ENCODE assay signal across 8 cellular contexts in genomic region chr3:13016083-13016725, GRCh38. TPM values are rescaled to one million over a fixed set of nuclear protein-coding genes. Genes with fewer than 3 reads are reported as not detected.
A peak's percentile ranks its signal among the peaks of the same experiment; 100 is the strongest.
DNase-seq lines count a peak whose midpoint lies in the region; ATAC-seq and TF ChIP-seq lines count a peak whose summit lies in the region.

No MANE protein-coding gene starts in this region.

- no peak for TF ChIP-seq CTCF in endothelial cell (IDR thresholded peaks at IDR 0.05; ENCODE audit: unreplicated experiment)
- no peak for TF ChIP-seq CTCF in sigmoid colon (IDR thresholded peaks at IDR 0.05)

- no peaks in the 10 kb centered on the region for H3K9me3 ChIP-seq in CD4-positive, alpha-beta memory T cell (ENCODE audit: control insufficient read depth in 1 of 2, low read length in 2 of 2)
- H3K9me3 ChIP-seq in sigmoid colon = no peaks in the 10 kb centered on the region

- ATAC-seq in GM19397 (IDR thresholded peaks at IDR 0.05; ENCODE audit: unreplicated experiment) (peak; percentile 28), HG03520 (IDR thresholded peaks at IDR 0.05; ENCODE audit: unreplicated experiment) (peak; percentile 25), HG03378 (IDR thresholded peaks at IDR 0.05; ENCODE audit: unreplicated experiment) (no peak)

- no peaks in the 10 kb centered on the region for H3K36me3 ChIP-seq in CD4-positive, alpha-beta memory T cell (ENCODE audit: insufficient read depth, low read length)
- H3K36me3 ChIP-seq in sigmoid colon = no peaks in the 10 kb centered on the region

- peaks cover 56% of the 10 kb centered on the region for H3K4me1 ChIP-seq in CD4-positive, alpha-beta memory T cell (ENCODE audit: insufficient read depth, low read length)
- H3K4me1 ChIP-seq in sigmoid colon = peaks cover 0 to 31% (median 15%) of the 10 kb centered on the region in 4 donors

- H3K4me1 Mint-ChIP-seq in CD4-positive, alpha-beta memory T cell = peaks cover 40 to 60% (median 46%) of the 10 kb centered on the region in 4 donors
- H3K4me1 Mint-ChIP-seq in endothelial cell (ENCODE audit: unreplicated experiment) = peaks cover 16% of the 10 kb centered on the region

- TF ChIP-seq POLR2A in sigmoid colon (IDR thresholded peaks at IDR 0.05) = peak in 1 of 2 donors; percentile 10

- no peak for TF ChIP-seq EP300 in sigmoid colon (IDR thresholded peaks at IDR 0.05)

- peaks cover 0 to 13% of the 10 kb centered on the region in 2 donors for H3K36me3 Mint-ChIP-seq in CD4-positive, alpha-beta memory T cell
- H3K36me3 Mint-ChIP-seq in endothelial cell (ENCODE audit: low read depth, unreplicated experiment) = peaks cover 14% of the 10 kb centered on the region

- H3K27me3 Mint-ChIP-seq in CD4-positive, alpha-beta memory T cell = no peaks in the 10 kb centered on the region
- peaks cover 22% of the 10 kb centered on the region for H3K27me3 Mint-ChIP-seq in endothelial cell (ENCODE audit: unreplicated experiment)

- peak overlapping the region; percentile 63 to 70 for H3K4me3 ChIP-seq in CD4-positive, alpha-beta memory T cell (ENCODE audit: low read length in 2 of 2)
- peak overlapping the region in 2 of 4 donors; percentile 8 to 22 for H3K4me3 ChIP-seq in sigmoid colon

- intact Hi-C loops in CD4-positive, alpha-beta memory T cell (cut with micrococcal nuclease) = loop anchor here (1.0 to 10.0 kb wide), 3 partner anchors 22 to 639 kb away; no protein-coding TSS in a partner anchor
- intact Hi-C loops in sigmoid colon (cut with DNase I) = no loop called here

- H3K9me3 Mint-ChIP-seq in CD4-positive, alpha-beta memory T cell = no peaks in the 10 kb centered on the region
- peaks cover 3% of the 10 kb centered on the region for H3K9me3 Mint-ChIP-seq in endothelial cell (ENCODE audit: unreplicated experiment)

- H3K27ac ChIP-seq in CD4-positive, alpha-beta memory T cell (ENCODE audit: low read depth, low read length) = peak overlapping the region; percentile 99
- H3K27ac ChIP-seq in sigmoid colon = peak overlapping the region; percentile 63 to 72 (median 66)

- H3K4me3 Mint-ChIP-seq in CD4-positive, alpha-beta memory T cell = peak overlapping the region; percentile 79 to 95 (median 92)
- peak overlapping the region; percentile 14 for H3K4me3 Mint-ChIP-seq in endothelial cell (ENCODE audit: unreplicated experiment)

- DNase-seq in CD4-positive, alpha-beta memory T cell = peak; percentile 56 to 77 (median 67)
- DNase-seq in UCSD-AML1 (lab: John Stamatoyannopoulos, UW; ENCODE audit: unreplicated experiment) = peak; percentile 45
- DNase-seq in endothelial cell (ENCODE audit: low spot score) = no peak
- DNase-seq in sigmoid colon = peak; percentile 81
- DNase-seq in NCI-H128 (lab: John Stamatoyannopoulos, UW; ENCODE audit: unreplicated experiment) = no peak

- WGBS in sigmoid colon, 2 donors = 15 to 17% methylated on average over 18 of the region's 18 CpGs

- POLR2A ChIA-PET in CD4-positive, alpha-beta memory T cell (lab: Charles Lee; ENCODE audit: partially characterized antibody) = interaction anchor here (0.9 to 13.5 kb wide), 14 partner anchors 11 to 875 kb away, joined by 3 to 171 read pairs (median 4); no protein-coding TSS in a partner anchor

- peak overlapping the region; percentile 90 to 100 (median 100) for H3K27ac Mint-ChIP-seq in CD4-positive, alpha-beta memory T cell
- no peak overlapping the region for H3K27ac Mint-ChIP-seq in endothelial cell (ENCODE audit: unreplicated experiment)

- CTCF ChIA-PET in CD4-positive, alpha-beta memory T cell (lab: Charles Lee; ENCODE audit: partially characterized antibody) = interaction anchor here (0.8 to 14.9 kb wide), 3 partner anchors 18 to 437 kb away, joined by 4 to 170 read pairs (median 6); no protein-coding TSS in a partner anchor

- no peaks in the 10 kb centered on the region for H3K27me3 ChIP-seq in CD4-positive, alpha-beta memory T cell (ENCODE audit: insufficient read depth, low read length)
- no peaks in the 10 kb centered on the region for H3K27me3 ChIP-seq in sigmoid colon

RNA-seq across cellular contexts. Expression of gene IQSEC1, which starts 57.0 kb away (rescaled TPM):
- 10 to 100 TPM; 79.3 to 82.0 TPM for total RNA-seq in CD4-positive, alpha-beta memory T cell
- 10 to 100 TPM; 11.9 to 45.3 TPM for polyA plus RNA-seq in CD4-positive, alpha-beta memory T cell
- 75.3 TPM for total RNA-seq in endothelial cell (ENCODE audit: unreplicated experiment)
- 10 to 100 TPM; 23.9 to 39.1 (median 26.2) TPM for total RNA-seq in sigmoid colon
- polyA plus RNA-seq in sigmoid colon = 10 to 100 TPM in 1 of 3 donors, 1 to 10 TPM in 2; 2.5 to 20.7 (median 4.2) TPM

Comparison
In these comparisons a context has a peak if more than half of its experiments do, and no peak if none do; other contexts are left out.
1. DNase-seq: peak in CD4-positive, alpha-beta memory T cell (5 of 5), UCSD-AML1 (single experiment) and sigmoid colon (single experiment); none in endothelial cell (single experiment) and NCI-H128 (single experiment).